In genomic region chr4:104418313-104418712, GRCh38 we compare ENCODE assay signal across 21 cellular contexts.
"Had no signal": no experiment of that assay in that cellular context is flagged by ENCODE, and none has a peak within 500 bp of the region (broad histone marks: within the 10 kb centered on the region; RNA-seq: fewer than 3 reads in every experiment).

No MANE protein-coding gene starts in this region.

- H3K36me3 ChIP-seq: adrenal gland, transverse colon, vagina had no signal

- H3K9me3 Mint-ChIP-seq: activated T-cell treated with anti-CD3 and anti-CD28 coated beads, Interleukin-2, amount 50 U/mL, for 4 hours; nephron had no signal

- H3K4me1 Mint-ChIP-seq: activated naive CD4-positive, alpha-beta T cell treated with anti-CD3 and anti-CD28 coated beads, Interleukin-2, amount 50 U/mL, for 24 hours had no signal

- H3K36me3 Mint-ChIP-seq: activated naive CD4-positive, alpha-beta T cell treated with anti-CD3 and anti-CD28 coated beads, Interleukin-2, amount 50 U/mL, for 24 hours had no signal

- H3K9me3 ChIP-seq: adrenal gland, transverse colon, vagina had no signal

- H3K4me1 ChIP-seq: adrenal gland had no signal

- H3K27ac ChIP-seq: adrenal gland, skin epidermis, vagina had no signal

- H3K27ac Mint-ChIP-seq: activated naive CD4-positive, alpha-beta T cell treated with anti-CD3 and anti-CD28 coated beads, Interleukin-2, amount 50 U/mL, for 24 hours; nephron; progenitor cell of endocrine pancreas had no signal

- H3K4me3 ChIP-seq: adrenal gland, skin epidermis, transverse colon, vagina had no signal

- H3K27me3 ChIP-seq: adrenal gland, transverse colon, vagina had no signal

- H3K4me3 Mint-ChIP-seq: activated naive CD4-positive, alpha-beta T cell treated with anti-CD3 and anti-CD28 coated beads, Interleukin-2, amount 50 U/mL, for 24 hours; activated T-cell treated with anti-CD3 and anti-CD28 coated beads, Interleukin-2, amount 50 U/mL, for 4 hours; nephron had no signal

- ATAC-seq: activated T-cell treated with anti-CD3 and anti-CD28 coated beads, Interleukin-2, amount 50 U/mL, for 4 hours; right cardiac atrium had no signal

- DNase-seq: activated CD4-positive, alpha-beta T cell treated with anti-CD3 and anti-CD28 coated beads for 1 hour; activated CD4-positive, alpha-beta T cell treated with anti-CD3 and anti-CD28 coated beads, Interleukin-2, amount 50 U/mL, for 48 hours; activated effector memory CD4-positive, alpha-beta T cell treated with anti-CD3 and anti-CD28 coated beads, Interleukin-2, amount 50 U/mL, for 16 hours; activated T-cell treated with anti-CD3 and anti-CD28 coated beads, Interleukin-2, amount 50 U/mL, for 4 hours; adrenal gland; caudate nucleus; effector CD8-positive, alpha-beta T cell; erythroblast; hippocampal formation; kidney; occipital lobe; right cardiac atrium; stimulated activated CD4-positive, alpha-beta T cell treated with anti-CD3 and anti-CD28 coated beads, Interleukin-4, amount 100 ng/mL, for 24 hours; stimulated activated naive CD4-positive, alpha-beta T cell treated with Interleukin-2 at 50 U/mL for 16 hours; T-helper 9 cell; transverse colon had no signal

- H3K27me3 Mint-ChIP-seq: activated naive CD4-positive, alpha-beta T cell treated with anti-CD3 and anti-CD28 coated beads, Interleukin-2, amount 50 U/mL, for 24 hours; progenitor cell of endocrine pancreas had no signal
